ENCODE assay signal across 22 cellular contexts in genomic region chr6:14550817-14551216, GRCh38.
DNase-seq lines count a peak whose midpoint lies in the region; ATAC-seq and TF ChIP-seq lines count a peak whose summit lies in the region.
"Had no signal": no experiment of that assay in that cellular context is flagged by ENCODE, and none has a peak within 500 bp of the region (broad histone marks: within the 10 kb centered on the region; RNA-seq: fewer than 3 reads in every experiment).

No MANE protein-coding gene starts in this region.

- H3K4me3 Mint-ChIP-seq in activated T-cell treated with anti-CD3 and anti-CD28 coated beads, Interleukin-2, amount 50 U/mL, for 24 hours = no peak overlapping the region
- H3K4me3 Mint-ChIP-seq: activated CD4-positive, alpha-beta T cell treated with anti-CD3 and anti-CD28 coated beads for 36 hours; activated naive CD4-positive, alpha-beta T cell treated with anti-CD3 and anti-CD28 coated beads, Interleukin-2, amount 10 ng/mL, durations not matched to agents 7 days and 5 days; stimulated activated naive CD8-positive, alpha-beta T cell treated with anti-CD3 and anti-CD28 coated beads, Interleukin-15, amount 100 ng/mL, for 72 hours had no signal

- no peaks in the 10 kb centered on the region for H3K27me3 Mint-ChIP-seq in activated T-cell treated with anti-CD3 and anti-CD28 coated beads, Interleukin-2, amount 50 U/mL, for 24 hours
- H3K27me3 Mint-ChIP-seq: activated naive CD4-positive, alpha-beta T cell treated with anti-CD3 and anti-CD28 coated beads, Interleukin-2, amount 10 ng/mL, durations not matched to agents 7 days and 5 days had no signal

- H3K4me1 ChIP-seq in body of pancreas (no peaks in the 10 kb centered on the region), right atrium auricular region (peaks cover 0 to 16% of the 10 kb centered on the region in 2 donors), thoracic aorta (ENCODE audit: control insufficient read depth in 1 of 2, low read depth in 2 of 2) (peaks cover 0 to 12% of the 10 kb centered on the region in 2 donors)
- H3K4me1 ChIP-seq: left lung, parathyroid adenoma, uterus had no signal

- WGBS in body of pancreas, 2 donors = 53 to 66% methylated on average over 3 of the region's 3 CpGs

- ATAC-seq in body of pancreas (peak; percentile 38), thoracic aorta (ENCODE audit: insufficient number of reproducible peaks, low FRiP score, low read depth) (peak; percentile 45), GM21381 (IDR thresholded peaks at IDR 0.05; ENCODE audit: unreplicated experiment) (no peak)
- ATAC-seq: activated CD4-positive, alpha-beta T cell treated with anti-CD3 and anti-CD28 coated beads for 36 hours; esophagus mucosa; left lung; stimulated activated naive CD8-positive, alpha-beta T cell treated with anti-CD3 and anti-CD28 coated beads, Interleukin-15, amount 100 ng/mL, for 72 hours had no signal

- no peaks in the 10 kb centered on the region for H3K4me1 Mint-ChIP-seq in activated T-cell treated with anti-CD3 and anti-CD28 coated beads, Interleukin-2, amount 50 U/mL, for 24 hours (ENCODE audit: low read depth)
- H3K4me1 Mint-ChIP-seq: activated CD4-positive, alpha-beta T cell treated with anti-CD3 and anti-CD28 coated beads for 36 hours; activated naive CD4-positive, alpha-beta T cell treated with anti-CD3 and anti-CD28 coated beads, Interleukin-2, amount 10 ng/mL, durations not matched to agents 7 days and 5 days; stimulated activated naive CD8-positive, alpha-beta T cell treated with anti-CD3 and anti-CD28 coated beads, Interleukin-15, amount 100 ng/mL, for 72 hours had no signal

- H3K9me3 ChIP-seq in body of pancreas (no peaks in the 10 kb centered on the region), right atrium auricular region (no peaks in the 10 kb centered on the region), thoracic aorta (no peaks in the 10 kb centered on the region)
- H3K9me3 ChIP-seq: left lung, uterus had no signal

- H3K4me3 ChIP-seq in body of pancreas (no peak overlapping the region), right atrium auricular region (no peak overlapping the region), thoracic aorta (no peak overlapping the region)
- H3K4me3 ChIP-seq: left lung, uterus had no signal

- H3K9me3 Mint-ChIP-seq in activated T-cell treated with anti-CD3 and anti-CD28 coated beads, Interleukin-2, amount 50 U/mL, for 24 hours = no peaks in the 10 kb centered on the region
- H3K9me3 Mint-ChIP-seq: activated naive CD4-positive, alpha-beta T cell treated with anti-CD3 and anti-CD28 coated beads, Interleukin-2, amount 10 ng/mL, durations not matched to agents 7 days and 5 days; stimulated activated naive CD8-positive, alpha-beta T cell treated with anti-CD3 and anti-CD28 coated beads, Interleukin-15, amount 100 ng/mL, for 72 hours had no signal

- H3K36me3 ChIP-seq in body of pancreas (replicated peaks in 1 of 2; ENCODE audit: insufficient read depth in 1 of 2, low read depth in 2 of 2) (no peaks in the 10 kb centered on the region), right atrium auricular region (no peaks in the 10 kb centered on the region), thoracic aorta (no peaks in the 10 kb centered on the region)
- H3K36me3 ChIP-seq: left lung, uterus had no signal

- H3K36me3 Mint-ChIP-seq in activated T-cell treated with anti-CD3 and anti-CD28 coated beads, Interleukin-2, amount 50 U/mL, for 24 hours (ENCODE audit: low read depth) = no peaks in the 10 kb centered on the region
- H3K36me3 Mint-ChIP-seq: activated naive CD4-positive, alpha-beta T cell treated with anti-CD3 and anti-CD28 coated beads, Interleukin-2, amount 10 ng/mL, durations not matched to agents 7 days and 5 days had no signal

- H3K27ac Mint-ChIP-seq in activated T-cell treated with anti-CD3 and anti-CD28 coated beads, Interleukin-2, amount 50 U/mL, for 24 hours = no peak overlapping the region
- H3K27ac Mint-ChIP-seq: activated CD4-positive, alpha-beta T cell treated with anti-CD3 and anti-CD28 coated beads for 36 hours; activated naive CD4-positive, alpha-beta T cell treated with anti-CD3 and anti-CD28 coated beads, Interleukin-2, amount 10 ng/mL, durations not matched to agents 7 days and 5 days; stimulated activated naive CD8-positive, alpha-beta T cell treated with anti-CD3 and anti-CD28 coated beads, Interleukin-15, amount 100 ng/mL, for 72 hours had no signal

- intact Hi-C loops in body of pancreas (cut with DNase I) = no loop called here

- H3K27me3 ChIP-seq in body of pancreas (no peaks in the 10 kb centered on the region), right atrium auricular region (no peaks in the 10 kb centered on the region), thoracic aorta (replicated peaks; ENCODE audit: insufficient read depth) (no peaks in the 10 kb centered on the region)
- H3K27me3 ChIP-seq: left lung, uterus had no signal

- TF ChIP-seq CTCF in body of pancreas (IDR thresholded peaks at IDR 0.05) (no peak), right atrium auricular region (IDR thresholded peaks at IDR 0.05) (no peak), thoracic aorta (IDR thresholded peaks at IDR 0.05) (no peak)

- no peak overlapping the region for H3K27ac ChIP-seq in body of pancreas
- peak overlapping the region; percentile 36 to 83 for H3K27ac ChIP-seq in right atrium auricular region
- H3K27ac ChIP-seq in thoracic aorta = no peak overlapping the region
- H3K27ac ChIP-seq: KMS-11, left lung, parathyroid adenoma, uterus had no signal

- DNase-seq in NCI-H748 (lab: John Stamatoyannopoulos, UW; ENCODE audit: unreplicated experiment) = peak; percentile 25
- DNase-seq in NCI-H748 treated with DMSO at 0.1 percent for 48 hours (lab: John Stamatoyannopoulos, UW) = no peak
- DNase-seq in body of pancreas = peak in 2 of 4 donors; percentile 22 to 51
- no peak for DNase-seq in right atrium auricular region (ENCODE audit: low spot score)
- DNase-seq in thoracic aorta (ENCODE audit: low spot score) = no peak
- DNase-seq in pons (ENCODE audit: low spot score) = no peak
- no peak for DNase-seq in activated T-cell treated with anti-CD3 and anti-CD28 coated beads, Interleukin-2, amount 50 U/mL, for 24 hours
- DNase-seq: ACHN; activated CD4-positive, alpha-beta T cell treated with anti-CD3 and anti-CD28 coated beads for 36 hours; activated naive CD4-positive, alpha-beta T cell treated with anti-CD3 and anti-CD28 coated beads, Interleukin-2, amount 10 ng/mL, durations not matched to agents 7 days and 5 days; dermis blood vessel endothelial cell; GOT3; left lung; NCI-H226; SIG-M5; stimulated activated CD4-positive, alpha-beta T cell treated with anti-CD3 and anti-CD28 coated beads, Interleukin-15, amount 100 ng/mL, for 24 hours; stimulated activated naive CD8-positive, alpha-beta T cell treated with anti-CD3 and anti-CD28 coated beads, Interleukin-15, amount 100 ng/mL, for 72 hours; uterus had no signal

- TF ChIP-seq POLR2A in body of pancreas (IDR thresholded peaks at IDR 0.05) = no peak

Comparison
In these comparisons a context has a peak if more than half of its experiments do, and no peak if none do; other contexts are left out.
1. H3K27ac ChIP-seq: peak in right atrium auricular region (2 of 2); none in body of pancreas (0 of 4) and thoracic aorta (0 of 2).